1 cellular context compared by ENCODE assay signal in the genomic region with DNA sequence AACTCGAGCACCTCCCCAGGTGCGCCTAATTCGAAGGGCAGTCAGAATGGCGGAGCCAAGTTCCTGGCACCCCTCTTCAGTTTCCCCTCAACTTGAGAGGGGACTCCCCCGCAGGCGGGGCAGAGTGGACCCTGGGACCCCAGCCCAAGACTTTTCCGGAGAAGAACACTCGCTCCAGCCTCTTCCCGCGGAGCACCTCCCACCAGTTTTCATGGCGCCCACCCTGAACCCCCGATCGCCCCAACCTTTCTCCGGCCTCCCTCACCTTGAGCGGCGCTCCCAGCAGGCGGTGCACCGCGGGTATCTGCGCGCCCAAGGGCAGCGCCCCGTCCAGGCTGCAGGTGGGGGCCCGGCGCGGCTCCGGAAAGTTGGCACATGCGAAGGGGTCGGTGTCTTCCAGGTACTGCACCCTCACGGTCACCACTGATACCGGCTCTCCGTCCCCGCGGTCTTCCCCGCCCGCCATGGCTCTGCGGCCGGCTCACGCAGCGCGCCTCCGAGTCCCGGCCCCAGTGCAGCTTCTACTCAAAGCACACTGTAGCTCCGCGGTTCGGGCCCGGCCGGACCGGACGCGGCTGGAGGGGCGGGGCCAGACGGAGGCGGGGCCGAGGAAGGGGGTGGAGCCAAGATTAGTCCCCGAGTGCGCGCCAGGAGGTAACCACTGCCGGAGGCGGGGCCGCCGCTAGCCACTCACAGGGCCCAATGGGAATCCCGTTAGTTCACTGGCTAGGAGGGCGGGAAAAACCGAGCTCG.
TF ChIP-seq lines count a peak whose summit lies in the region.

FHOD1 (minus strand) TSS at position 537 of the 753 bp plus-strand sequence; CDS start at position 466, 71 bp downstream.

TF ChIP-seq in HepG2, 621 proteins besides CTCF, POLR2A, EP300 and RAD21 (continued from another document):
- TF ChIP-seq PRDM10 (CRISPR knock-in tag; IDR thresholded peaks at IDR 0.05; ENCODE audit: low read depth) (no peak), GATAD1 (CRISPR knock-in tag; IDR thresholded peaks at IDR 0.05) (peak; percentile 78), NR3C1 (CRISPR knock-in tag; IDR thresholded peaks at IDR 0.05) (no peak), NCOR1 (IDR thresholded peaks at IDR 0.05; ENCODE audit: borderline replicate concordance, low read length) (no peak), ATF6 (CRISPR knock-in tag; conservative IDR thresholded peaks at IDR 0.05) (0 out of 2 replicates have a peak, but pooled peaks have one; percentile 45), ZKSCAN8 (CRISPR knock-in tag; IDR thresholded peaks at IDR 0.05; ENCODE audit: borderline replicate concordance) (no peak), CENPT (CRISPR knock-in tag; IDR thresholded peaks at IDR 0.05; ENCODE audit: low read depth) (0 out of 2 replicates have a peak, but pooled peaks have one; percentile 27), CHD4 (IDR thresholded peaks at IDR 0.05; ENCODE audit: borderline replicate concordance, low read length) (no peak), PCBP1 (IDR thresholded peaks at IDR 0.05; ENCODE audit: borderline replicate concordance, low read depth, low read length) (no peak), MAFG (CRISPR knock-in tag; IDR thresholded peaks at IDR 0.05) (no peak), MED8 (CRISPR knock-in tag; IDR thresholded peaks at IDR 0.05; ENCODE audit: insufficient replicate concordance) (no peak)
- TF ChIP-seq, protein P1, sequence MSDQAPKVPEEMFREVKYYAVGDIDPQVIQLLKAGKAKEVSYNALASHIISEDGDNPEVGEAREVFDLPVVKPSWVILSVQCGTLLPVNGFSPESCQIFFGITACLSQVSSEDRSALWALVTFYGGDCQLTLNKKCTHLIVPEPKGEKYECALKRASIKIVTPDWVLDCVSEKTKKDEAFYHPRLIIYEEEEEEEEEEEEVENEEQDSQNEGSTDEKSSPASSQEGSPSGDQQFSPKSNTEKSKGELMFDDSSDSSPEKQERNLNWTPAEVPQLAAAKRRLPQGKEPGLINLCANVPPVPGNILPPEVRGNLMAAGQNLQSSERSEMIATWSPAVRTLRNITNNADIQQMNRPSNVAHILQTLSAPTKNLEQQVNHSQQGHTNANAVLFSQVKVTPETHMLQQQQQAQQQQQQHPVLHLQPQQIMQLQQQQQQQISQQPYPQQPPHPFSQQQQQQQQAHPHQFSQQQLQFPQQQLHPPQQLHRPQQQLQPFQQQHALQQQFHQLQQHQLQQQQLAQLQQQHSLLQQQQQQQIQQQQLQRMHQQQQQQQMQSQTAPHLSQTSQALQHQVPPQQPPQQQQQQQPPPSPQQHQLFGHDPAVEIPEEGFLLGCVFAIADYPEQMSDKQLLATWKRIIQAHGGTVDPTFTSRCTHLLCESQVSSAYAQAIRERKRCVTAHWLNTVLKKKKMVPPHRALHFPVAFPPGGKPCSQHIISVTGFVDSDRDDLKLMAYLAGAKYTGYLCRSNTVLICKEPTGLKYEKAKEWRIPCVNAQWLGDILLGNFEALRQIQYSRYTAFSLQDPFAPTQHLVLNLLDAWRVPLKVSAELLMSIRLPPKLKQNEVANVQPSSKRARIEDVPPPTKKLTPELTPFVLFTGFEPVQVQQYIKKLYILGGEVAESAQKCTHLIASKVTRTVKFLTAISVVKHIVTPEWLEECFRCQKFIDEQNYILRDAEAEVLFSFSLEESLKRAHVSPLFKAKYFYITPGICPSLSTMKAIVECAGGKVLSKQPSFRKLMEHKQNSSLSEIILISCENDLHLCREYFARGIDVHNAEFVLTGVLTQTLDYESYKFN (CRISPR knock-in tag; conservative IDR thresholded peaks at IDR 0.05), result 0 out of 2 replicates have a peak, but pooled peaks have one; percentile 14
TF ChIP-seq in HepG2: peak in this region for 247.
